18 cellular contexts compared by ENCODE assay signal in the genomic region with DNA sequence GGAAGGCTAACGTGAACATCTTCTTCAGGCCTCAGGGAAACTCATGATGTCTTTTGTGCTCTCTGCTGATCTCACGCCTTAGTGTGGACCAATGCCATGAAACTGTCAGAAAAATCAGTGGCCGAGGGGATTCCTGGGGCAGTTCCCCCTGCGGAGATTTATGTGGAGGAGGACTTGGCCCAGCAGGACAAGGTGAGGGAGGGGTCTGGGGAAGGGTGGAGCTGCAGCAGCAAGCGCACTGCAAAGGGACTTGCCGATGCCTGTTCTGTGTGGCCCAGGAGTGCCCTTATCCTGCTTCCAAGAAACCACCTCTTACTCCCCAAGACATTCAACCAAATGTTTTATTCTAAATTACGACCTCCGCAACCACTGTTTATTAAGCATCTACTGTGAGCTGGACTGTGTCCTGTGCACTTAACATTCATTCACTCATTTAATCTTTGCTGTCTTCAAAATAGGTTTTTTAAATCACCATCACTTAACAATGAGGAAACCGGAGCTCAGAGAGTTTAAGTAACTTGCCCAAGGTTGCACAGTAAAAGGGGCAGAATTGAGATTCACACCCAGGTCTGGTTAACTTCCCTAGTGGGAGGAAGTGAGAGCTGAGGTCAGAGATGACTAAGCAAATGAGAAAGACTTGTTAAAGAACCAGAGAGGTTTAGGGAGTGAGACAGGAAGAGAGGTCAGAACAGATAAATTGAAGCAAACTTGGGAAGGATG. TPM values are rescaled to one million over a fixed set of nuclear protein-coding genes. Genes with fewer than 3 reads are reported as not detected.
DNase-seq lines count a peak whose midpoint lies in the region; ATAC-seq, FAIRE-seq and TF ChIP-seq lines count a peak whose summit lies in the region.
"Had no signal": no experiment of that assay in that cellular context is flagged by ENCODE, and none has a peak within 500 bp of the region (broad histone marks: within the 10 kb centered on the region; RNA-seq: fewer than 3 reads in every experiment).

No MANE protein-coding gene starts in this region.

- no peaks in the 10 kb centered on the region for H3K36me3 Mint-ChIP-seq in activated CD4-positive, alpha-beta T cell treated with anti-CD3 and anti-CD28 coated beads for 36 hours (ENCODE audit: low read depth)

- H3K9ac ChIP-seq in GM12878 (ENCODE audit: control insufficient read depth, insufficient read depth, low read length) = no peak overlapping the region

- TF ChIP-seq CTCF in NB4 (IDR thresholded peaks at IDR 0.05; ENCODE audit: low read depth, low read length) (no peak), GM12878 (IDR thresholded peaks at IDR 0.05 in 2 of 3, conservative IDR thresholded peaks at IDR 0.05 in 1 of 3; ENCODE audit: control insufficient read depth in 2 of 3, extremely low read depth in 1 of 3, insufficient read depth in 1 of 3, low read depth in 3 of 3, low read length in 3 of 3) (no peak)

- RAD21 ChIA-PET in GM12878 (lab: Charles Lee; ENCODE audit: unreplicated experiment) = no interaction called here

- peak; percentile 12 for DNase-seq in activated CD4-positive, alpha-beta T cell treated with anti-CD3 and anti-CD28 coated beads for 36 hours
- no peak for DNase-seq in activated CD4-positive, alpha-beta T cell treated with anti-CD3 and anti-CD28 coated beads, Interleukin-2, amount 50 U/mL, for 48 hours
- DNase-seq in NB4 (ENCODE audit: low read depth) = peak; percentile 62
- no peak for DNase-seq in GM12878 (ENCODE audit: low read depth, low spot score)
- peak; percentile 50 for DNase-seq in sciatic nerve (ENCODE audit: low spot score)
- no peak for DNase-seq in NCI-H510A treated with DMSO at 0.1 percent for 48 hours (lab: John Stamatoyannopoulos, UW)
- DNase-seq: activated CD8-positive, alpha-beta memory T cell treated with anti-CD3 and anti-CD28 coated beads, Interleukin-2, amount 50 U/mL, for 48 hours; COR-L47; hippocampal formation; NCI-H1436; NCI-H524; occipital lobe; SHP77; substantia nigra had no signal

- TF ChIP-seq RAD21 in GM12878 (IDR thresholded peaks at IDR 0.05; ENCODE audit: insufficient read depth, low read depth, low read length) = no peak

- no peak overlapping the region for H3K27ac Mint-ChIP-seq in activated CD4-positive, alpha-beta T cell treated with anti-CD3 and anti-CD28 coated beads for 36 hours

- FAIRE-seq in GM12878 (lab: Jason Lieb, UNC) = peak; percentile 64
- FAIRE-seq: colon had no signal

- BruUV-seq in GM12878 (replicated peaks; lab: Mats Ljungman, UMichigan) = no TSS peak

- H4K20me1 ChIP-seq in GM12878 (ENCODE audit: control insufficient read depth, insufficient read depth) = no peaks in the 10 kb centered on the region

- intact Hi-C loops in activated CD4-positive, alpha-beta T cell treated with anti-CD3 and anti-CD28 coated beads for 36 hours (cut with DNase I, micrococcal nuclease) = no loop called here
- intact Hi-C loops in GM12878 (cut with micrococcal nuclease; ENCODE audit: unreplicated experiment) = no loop called here
- intact Hi-C loops in sciatic nerve (cut with DNase I) = no loop called here

- 0 out of 2 replicates have a peak, but pooled peaks cover 3% of the 10 kb centered on the region for H3K4me1 ChIP-seq in GM12878 (ENCODE audit: control insufficient read depth, insufficient read depth, low read length)

- H3K9me3 Mint-ChIP-seq in activated CD4-positive, alpha-beta T cell treated with anti-CD3 and anti-CD28 coated beads for 36 hours (ENCODE audit: low read depth) = no peaks in the 10 kb centered on the region

- CTCF ChIA-PET in activated CD4-positive, alpha-beta T cell treated with anti-CD3 and anti-CD28 coated beads for 36 hours (lab: Charles Lee) = no interaction called here
- CTCF ChIA-PET in GM12878 (lab: Yijun Ruan, JAX) = interaction anchor here (0.7 kb wide), 1 partner anchor 26 kb away, joined by 3 read pairs; no protein-coding TSS in a partner anchor

- in situ Hi-C loops in GM12878 (cut with MboI) = no loop called here

- TF ChIP-seq EP300 in GM12878 (IDR thresholded peaks at IDR 0.05; ENCODE audit: borderline replicate concordance in 1 of 2, control insufficient read depth in 1 of 2, low read depth in 2 of 2, low read length in 2 of 2) = no peak

- H3K36me3 ChIP-seq in GM12878 (ENCODE audit: control insufficient read depth in 2 of 2, insufficient read depth in 2 of 2, low read length in 1 of 2) = no peaks in the 10 kb centered on the region

- H3K9me3 ChIP-seq in GM12878 (replicated peaks; ENCODE audit: control insufficient read depth, insufficient read depth, low read length) = no peaks in the 10 kb centered on the region; the same call in 2 of the 3 replicates

- H2AFZ ChIP-seq in GM12878 (ENCODE audit: control insufficient read depth, low read depth, low read length) = no peak overlapping the region; the same call in 1 of the 2 replicates

- SMC1A ChIA-PET in GM12878 (lab: Charles Lee; ENCODE audit: uncharacterized antibody, unreplicated experiment) = no interaction called here

- H3K4me3 ChIP-seq in NB4 (ENCODE audit: low read depth, low read length) (no peak overlapping the region), GM12878 (no peak overlapping the region)
- H3K4me3 ChIP-seq: skin epidermis had no signal

- no peak overlapping the region for H3K4me3 Mint-ChIP-seq in activated CD4-positive, alpha-beta T cell treated with anti-CD3 and anti-CD28 coated beads for 36 hours

- no peaks in the 10 kb centered on the region for H3K79me2 ChIP-seq in GM12878 (ENCODE audit: control insufficient read depth, insufficient read depth, low read length)

- WGBS in GM12878 (ENCODE audit: insufficient coverage, insufficient replicate concordance, low lambda C conversion rate, missing lambda C conversion rate) = 62% methylated on average over 9 of the region's 9 CpGs

- POLR2A ChIA-PET in activated CD4-positive, alpha-beta T cell treated with anti-CD3 and anti-CD28 coated beads for 36 hours (lab: Charles Lee) = no interaction called here
- POLR2A ChIA-PET in GM12878 (lab: Charles Lee) = no interaction called here

- H3K27me3 ChIP-seq in GM12878 (replicated peaks in 1 of 2; ENCODE audit: control insufficient read depth in 2 of 2, insufficient read depth in 2 of 2, low read length in 1 of 2) = no peaks in the 10 kb centered on the region

- H3K4me2 ChIP-seq in GM12878 (ENCODE audit: control insufficient read depth, insufficient read depth) = no peak overlapping the region

- no peak for TF ChIP-seq POLR2A in NB4 (IDR thresholded peaks at IDR 0.05; ENCODE audit: extremely low read depth, insufficient read length)
- no peak for TF ChIP-seq POLR2A in GM12878 (IDR thresholded peaks at IDR 0.05; ENCODE audit: low read depth, low read length)

- ATAC-seq in activated CD4-positive, alpha-beta T cell treated with anti-CD3 and anti-CD28 coated beads for 36 hours = peak; percentile 86
- ATAC-seq in GM12878 (peak; percentile 66), sciatic nerve (no peak), GM21737 (IDR thresholded peaks at IDR 0.05; ENCODE audit: unreplicated experiment) (no peak), HG03342 (IDR thresholded peaks at IDR 0.05; ENCODE audit: unreplicated experiment) (no peak)

- H3K27ac ChIP-seq in GM12878 (ENCODE audit: control insufficient read depth, insufficient read depth) = no peak overlapping the region

- peaks cover 9% of the 10 kb centered on the region for H3K27me3 Mint-ChIP-seq in activated CD4-positive, alpha-beta T cell treated with anti-CD3 and anti-CD28 coated beads for 36 hours

- peaks cover 7% of the 10 kb centered on the region for H3K4me1 Mint-ChIP-seq in activated CD4-positive, alpha-beta T cell treated with anti-CD3 and anti-CD28 coated beads for 36 hours

TF ChIP-seq in GM12878, 131 proteins besides CTCF, POLR2A, EP300 and RAD21:
- no peak for TF ChIP-seq GABPA (IDR thresholded peaks at IDR 0.05; ENCODE audit: low read depth)
- TF ChIP-seq SPI1 (IDR thresholded peaks at IDR 0.05; ENCODE audit: borderline replicate concordance, insufficient read depth, low read depth, low read length) = peak; percentile 82
- TF ChIP-seq IRF4 (IDR thresholded peaks at IDR 0.05; ENCODE audit: low read depth, low read length) = 0 out of 2 replicates have a peak, but pooled peaks have one; percentile 15
- TF ChIP-seq IKZF1 (conservative IDR thresholded peaks at IDR 0.05) = no peak
- TF ChIP-seq SMARCA5 (IDR thresholded peaks at IDR 0.05) = peak; percentile 54; the same call in 1 of the 2 replicates

RNA-seq across cellular contexts. Expression of a gene that starts 49.7 kb away (rescaled TPM):
- under 1 TPM; 0.21 to 0.53 TPM for total RNA-seq in activated CD4-positive, alpha-beta T cell treated with anti-CD3 and anti-CD28 coated beads for 36 hours
- total RNA-seq in GM12878 (2013; cell fraction: nucleolus; rRNA removed) = 0.84 and 1.0 TPM in 2 replicates
- 0.22 and 0.40 TPM in 2 replicates for total RNA-seq in GM12878 (2014; rRNA removed)
- 0.40 and 0.41 TPM in 2 replicates for total RNA-seq in GM12878 (2014; rRNA removed; fragmentation: Illumina TruSeq; extraction: Trizol)
- 0.51 and 0.80 TPM in 2 replicates for total RNA-seq in GM12878 (2021)
- polyA plus RNA-seq in GM12878 (2011; ENCODE audit: low read depth) = not detected
- polyA plus RNA-seq in GM12878 (2011; rRNA removed) = 1.0 TPM in 2 replicates
- polyA plus RNA-seq in GM12878 (2011; cell fraction: cytosol; rRNA removed) = 0.75 and 0.79 TPM in 2 replicates
- polyA plus RNA-seq in GM12878 (2011; cell fraction: nucleus; rRNA removed) = 1.3 and 1.4 TPM in 2 replicates
- 0.12 and 0.15 TPM in 2 replicates for polyA plus RNA-seq in GM12878 (2012)
- polyA plus RNA-seq in GM12878 (2014; fragmentation: Illumina TruSeq; extraction: Trizol) = 0.25 and 0.29 TPM in 2 replicates
- under 1 TPM in 1 of 2 experiments, not detected in 1; 0.09 TPM for polyA plus RNA-seq in GM12878 (2014; fragmentation: Nextera tagmentation; extraction: Ambion mirVana)
- polyA plus RNA-seq in GM12878 (2014; rRNA removed) = 0.14 and 0.22 TPM in 2 replicates
- polyA plus RNA-seq in GM12878 (2016; fragmentation: Nextera tagmentation; extraction: Ambion mirVana) = under 1 TPM in 1 of 2 experiments, not detected in 1; 0.20 TPM
- 0.67 and 0.88 TPM in 2 replicates for polyA minus RNA-seq in GM12878 (2011; rRNA and poly(A)+ RNA removed)
- polyA minus RNA-seq in GM12878 (2011; cell fraction: cytosol; rRNA and poly(A)+ RNA removed) = not detected in 2 replicates
- 0.73 and 0.96 TPM in 2 replicates for polyA minus RNA-seq in GM12878 (2011; cell fraction: nucleus; rRNA and poly(A)+ RNA removed)
- 3.1 TPM for total RNA-seq in sciatic nerve

Comparison
In these comparisons a context has a peak if more than half of its experiments do, and no peak if none do; other contexts are left out.
1. DNase-seq: peak in activated CD4-positive, alpha-beta T cell treated with anti-CD3 and anti-CD28 coated beads for 36 hours (single experiment), NB4 (single experiment) and sciatic nerve (single experiment); none in activated CD4-positive, alpha-beta T cell treated with anti-CD3 and anti-CD28 coated beads, Interleukin-2, amount 50 U/mL, for 48 hours (0 of 2), GM12878 (single experiment) and NCI-H510A treated with DMSO at 0.1 percent for 48 hours (single experiment).
2. ATAC-seq: peak in activated CD4-positive, alpha-beta T cell treated with anti-CD3 and anti-CD28 coated beads for 36 hours (single experiment) and GM12878 (single experiment); none in sciatic nerve (single experiment), GM21737 (single experiment) and HG03342 (single experiment).